ENCODE assay signal across 22 cellular contexts in the genomic region with DNA sequence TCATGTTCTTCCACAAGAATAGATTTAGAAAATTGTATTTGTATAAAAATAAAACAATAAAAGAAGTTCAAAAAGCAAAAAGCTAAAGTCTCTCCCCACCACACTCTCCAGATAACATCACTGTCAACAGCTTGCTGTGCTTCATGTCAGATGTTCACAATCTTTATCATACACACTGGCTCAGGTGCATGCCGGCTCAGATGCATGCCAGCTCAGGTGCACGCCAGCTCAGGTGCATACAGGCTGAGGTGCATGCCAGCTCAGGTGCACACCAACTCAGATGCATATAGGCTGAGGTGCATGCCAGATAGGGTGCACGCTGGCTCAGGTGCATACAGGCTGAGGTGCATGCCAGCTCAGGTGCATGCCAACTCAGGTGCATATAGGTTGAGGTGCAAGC. TPM values are rescaled to one million over a fixed set of nuclear protein-coding genes. Genes with fewer than 3 reads are reported as not detected.
DNase-seq lines count a peak whose midpoint lies in the region; ATAC-seq and TF ChIP-seq lines count a peak whose summit lies in the region.
"Had no signal": no experiment of that assay in that cellular context is flagged by ENCODE, and none has a peak within 500 bp of the region (broad histone marks: within the 10 kb centered on the region; RNA-seq: fewer than 3 reads in every experiment).

No MANE protein-coding gene starts in this region.

- no peak overlapping the region for H3K14ac ChIP-seq in trophoblast cell (ENCODE audit: low read length)

- no CpG with 5 or more reads among the region's 3 CpGs for WGBS in trophoblast cell (ENCODE audit: extremely low coverage, insufficient coverage, insufficient read length)

- H3K4me3 ChIP-seq in KMS-11 (IDR thresholded peaks at IDR 0.05; ENCODE audit: insufficient read depth, low read depth, low read length) (no peak overlapping the region), trophoblast cell (ENCODE audit: low read depth, low read length) (no peak overlapping the region)
- H3K4me3 ChIP-seq: prostate gland, uterus had no signal

- H3K4me1 Mint-ChIP-seq in activated T-cell treated with anti-CD3 and anti-CD28 coated beads, Interleukin-2, amount 50 U/mL, for 4 hours (ENCODE audit: low read depth): peaks cover 91% of the 10 kb centered on the region
- H3K4me1 Mint-ChIP-seq in activated naive CD8-positive, alpha-beta T cell (ENCODE audit: low read depth): peaks cover 92% of the 10 kb centered on the region

- H4K12ac ChIP-seq in trophoblast cell (ENCODE audit: low read depth, low read length): no peak overlapping the region

- no peaks in the 10 kb centered on the region for H3K79me1 ChIP-seq in trophoblast cell (ENCODE audit: low read length)

- H3K9me3 Mint-ChIP-seq in activated T-cell treated with anti-CD3 and anti-CD28 coated beads, Interleukin-2, amount 50 U/mL, for 4 hours: no peaks in the 10 kb centered on the region
- no peaks in the 10 kb centered on the region for H3K9me3 Mint-ChIP-seq in activated naive CD8-positive, alpha-beta T cell (ENCODE audit: low read depth)
- H3K9me3 Mint-ChIP-seq: activated naive CD4-positive, alpha-beta T cell treated with anti-CD3 and anti-CD28 coated beads for 36 hours had no signal

- no peak overlapping the region for H3K18ac ChIP-seq in trophoblast cell (ENCODE audit: low read length)

- 0 out of 2 replicates have a peak, but pooled peaks cover 4% of the 10 kb centered on the region for H3K36me3 ChIP-seq in KMS-11 (ENCODE audit: insufficient read depth)
- no peaks in the 10 kb centered on the region for H3K36me3 ChIP-seq in trophoblast cell (ENCODE audit: control insufficient read depth in 1 of 2, insufficient read depth in 2 of 2, low read length in 2 of 2)
- H3K36me3 ChIP-seq: prostate gland, uterus had no signal

- no peaks in the 10 kb centered on the region for H3K27me3 Mint-ChIP-seq in activated T-cell treated with anti-CD3 and anti-CD28 coated beads, Interleukin-2, amount 50 U/mL, for 4 hours (ENCODE audit: low read depth)
- H3K27me3 Mint-ChIP-seq in activated naive CD8-positive, alpha-beta T cell: no peaks in the 10 kb centered on the region

- peaks cover 61% of the 10 kb centered on the region for H3K36me3 Mint-ChIP-seq in activated T-cell treated with anti-CD3 and anti-CD28 coated beads, Interleukin-2, amount 50 U/mL, for 4 hours (ENCODE audit: insufficient read depth)
- peaks cover 41% of the 10 kb centered on the region for H3K36me3 Mint-ChIP-seq in activated naive CD8-positive, alpha-beta T cell

- H3K4ac ChIP-seq in trophoblast cell (ENCODE audit: low read depth, low read length): no peak overlapping the region

- peaks cover 47% of the 10 kb centered on the region for H3K4me1 ChIP-seq in KMS-11 (ENCODE audit: low read depth, poor library complexity, severe bottlenecking)
- H3K4me1 ChIP-seq in trophoblast cell (ENCODE audit: control insufficient read depth in 1 of 2, insufficient read depth in 2 of 2, low read length in 2 of 2): peaks cover 0 to 3% of the 10 kb centered on the region in 2 experiments
- H3K4me1 ChIP-seq: foreskin keratinocyte, uterus had no signal

- 0 out of 2 replicates have a peak overlapping the region, but pooled peaks have one; percentile 7 for H3K27ac ChIP-seq in KMS-11
- H3K27ac ChIP-seq in trophoblast cell (ENCODE audit: low read depth, low read length): no peak overlapping the region
- H3K27ac ChIP-seq: foreskin keratinocyte, HL-60, prostate gland, uterus had no signal

- peaks cover 53% of the 10 kb centered on the region for H4K20me1 ChIP-seq in KMS-11 (ENCODE audit: insufficient read depth)

- DNase-seq in activated T-cell treated with anti-CD3 and anti-CD28 coated beads, Interleukin-2, amount 50 U/mL, for 1 hour: peak; percentile 43
- DNase-seq in activated T-cell treated with anti-CD3 and anti-CD28 coated beads, Interleukin-2, amount 50 U/mL, for 4 hours: no peak
- DNase-seq in omental fat pad (ENCODE audit: low spot score) (peak; percentile 1), NCI-H446 (lab: John Stamatoyannopoulos, UW) (no peak), NCI-H510A treated with DMSO at 0.1 percent for 48 hours (lab: John Stamatoyannopoulos, UW) (no peak), trophoblast cell (no peak)
- DNase-seq: ACHN; activated naive CD4-positive, alpha-beta T cell treated with anti-CD3 and anti-CD28 coated beads for 36 hours; C1 segment of cervical spinal cord; central memory CD4-positive, alpha-beta T cell; foreskin keratinocyte; H7; islet precursor cell; NCI-H1105 treated with DMSO at 0.1 percent for 48 hours; NCI-H2081; NCI-H510A; uterus had no signal

- H3K23ac ChIP-seq in trophoblast cell (ENCODE audit: low read length): no peak overlapping the region

- H2AFZ ChIP-seq in KMS-11 (ENCODE audit: low read depth) (no peak overlapping the region), trophoblast cell (ENCODE audit: insufficient read depth, low read length, poor library complexity) (no peak overlapping the region)

- no peak for ATAC-seq in activated T-cell treated with anti-CD3 and anti-CD28 coated beads, Interleukin-2, amount 50 U/mL, for 4 hours
- ATAC-seq in omental fat pad (ENCODE audit: low FRiP score): no peak
- ATAC-seq: foreskin keratinocyte, HepG2 had no signal

- H3K4me2 ChIP-seq in KMS-11 (0 out of 2 replicates have a peak overlapping the region, but pooled peaks have one; percentile 13), trophoblast cell (ENCODE audit: low read length) (no peak overlapping the region)

- no peak overlapping the region for H2BK12ac ChIP-seq in trophoblast cell (ENCODE audit: low read length)

- TF ChIP-seq CTCF in KMS-11 (conservative IDR thresholded peaks at IDR 0.05; ENCODE audit: low read depth, low read length) (no peak), omental fat pad (IDR thresholded peaks at IDR 0.05) (no peak)

- H3K79me2 ChIP-seq in KMS-11 (ENCODE audit: insufficient read depth, low read depth) (peaks cover 95% of the 10 kb centered on the region), trophoblast cell (ENCODE audit: control insufficient read depth, insufficient read depth, low read length, poor library complexity) (no peaks in the 10 kb centered on the region)

- no peak overlapping the region for H3K9ac ChIP-seq in KMS-11
- no peak overlapping the region for H3K9ac ChIP-seq in trophoblast cell (ENCODE audit: low read length)

- no peak overlapping the region for H2AK5ac ChIP-seq in trophoblast cell (ENCODE audit: low read length)

- H3K27ac Mint-ChIP-seq in activated naive CD8-positive, alpha-beta T cell: peak overlapping the region; percentile 100

- H4K91ac ChIP-seq in trophoblast cell (ENCODE audit: low read depth, low read length): no peak overlapping the region

- H3K4me3 Mint-ChIP-seq in activated T-cell treated with anti-CD3 and anti-CD28 coated beads, Interleukin-2, amount 50 U/mL, for 4 hours: no peak overlapping the region
- peak overlapping the region; percentile 63 for H3K4me3 Mint-ChIP-seq in activated naive CD8-positive, alpha-beta T cell
- H3K4me3 Mint-ChIP-seq: activated naive CD4-positive, alpha-beta T cell treated with anti-CD3 and anti-CD28 coated beads for 36 hours had no signal

- H3K27me3 ChIP-seq in KMS-11 (ENCODE audit: insufficient read depth, low read depth) (no peaks in the 10 kb centered on the region), trophoblast cell (ENCODE audit: insufficient read depth, low read length) (no peaks in the 10 kb centered on the region)
- H3K27me3 ChIP-seq: foreskin keratinocyte, uterus had no signal

- H3K9me3 ChIP-seq in trophoblast cell (ENCODE audit: insufficient read depth, low read depth, low read length): peaks cover 2% of the 10 kb centered on the region
- H3K9me3 ChIP-seq: prostate gland, uterus had no signal

- no peak overlapping the region for H2BK120ac ChIP-seq in trophoblast cell (ENCODE audit: insufficient read depth, low read length, poor library complexity)

- no peak overlapping the region for H4K8ac ChIP-seq in trophoblast cell (ENCODE audit: low read depth, low read length)

- H2BK5ac ChIP-seq in trophoblast cell (ENCODE audit: low read depth, low read length, poor library complexity): no peak overlapping the region

RNA-seq across cellular contexts. Expression of a gene that starts 26.5 kb away (rescaled TPM):
- 100 to 1,000 TPM; 248 to 348 (median 344) TPM for total RNA-seq in activated T-cell treated with anti-CD3 and anti-CD28 coated beads, Interleukin-2, amount 50 U/mL, for 4 hours
- 10 to 100 TPM; 14.2 to 49.5 (median 18.3) TPM for total RNA-seq in omental fat pad
- polyA plus RNA-seq in trophoblast cell (2013): 6.3 and 6.5 TPM in 2 replicates

Comparison
In these comparisons a context has a peak if more than half of its experiments do, and no peak if none do; other contexts are left out.
1. DNase-seq: peak in activated T-cell treated with anti-CD3 and anti-CD28 coated beads, Interleukin-2, amount 50 U/mL, for 1 hour (single experiment) and omental fat pad (single experiment); none in activated T-cell treated with anti-CD3 and anti-CD28 coated beads, Interleukin-2, amount 50 U/mL, for 4 hours (single experiment), NCI-H446 (0 of 2), NCI-H510A treated with DMSO at 0.1 percent for 48 hours (single experiment) and trophoblast cell (0 of 2).
2. RNA of a gene that starts 26.5 kb away (total RNA-seq): 248 to 348 TPM in activated T-cell treated with anti-CD3 and anti-CD28 coated beads, Interleukin-2, amount 50 U/mL, for 4 hours; 14.2 to 49.5 TPM in omental fat pad; every median in the first group is over 4 times any median in the second.